In genomic region chr6:129623008-129623732, GRCh38 we compare ENCODE assay signal across 12 cellular contexts.
DNase-seq lines count a peak whose midpoint lies in the region; ATAC-seq, FAIRE-seq and TF ChIP-seq lines count a peak whose summit lies in the region.
"Had no signal": no experiment of that assay in that cellular context is flagged by ENCODE, and none has a peak within 500 bp of the region (broad histone marks: within the 10 kb centered on the region; RNA-seq: fewer than 3 reads in every experiment).

No MANE protein-coding gene starts in this region.

- H3K36me3 ChIP-seq in PC-3 (ENCODE audit: low read depth, low read length) (no peaks in the 10 kb centered on the region), uterus (no peaks in the 10 kb centered on the region)

- POLR2A ChIA-PET in PC-3 (lab: Charles Lee; ENCODE audit: unreplicated experiment), result no interaction called here

- H4K20me1 ChIP-seq in PC-3 (ENCODE audit: low read length), result no peaks in the 10 kb centered on the region

- BruUV-seq in PC-3 (replicated peaks; lab: Mats Ljungman, UMichigan), result no TSS peak

- CTCF ChIA-PET in PC-3 (lab: Charles Lee), result no interaction called here

- no peak overlapping the region for H3K4me2 ChIP-seq in PC-3 (ENCODE audit: low read length)

- H3K27me3 ChIP-seq in PC-3 (ENCODE audit: low read length), result no peaks in the 10 kb centered on the region
- H3K27me3 ChIP-seq in uterus, result no peaks in the 10 kb centered on the region
- H3K27me3 ChIP-seq: right lobe of liver had no signal

- H3K9me3 ChIP-seq in PC-3 (ENCODE audit: low read length) (no peaks in the 10 kb centered on the region), uterus (no peaks in the 10 kb centered on the region)
- H3K9me3 ChIP-seq: right lobe of liver had no signal

- H3K79me2 ChIP-seq in PC-3 (ENCODE audit: low read length), result no peaks in the 10 kb centered on the region

- H2AFZ ChIP-seq in PC-3 (ENCODE audit: low read length), result no peak overlapping the region

- FAIRE-seq in urothelium cell line (lab: Jason Lieb, UNC), result no peak
- FAIRE-seq: endometrium had no signal

- ATAC-seq in GM19043 (IDR thresholded peaks at IDR 0.05; ENCODE audit: low read depth, unreplicated experiment), result peak; percentile 66
- peak; percentile 63 for ATAC-seq in HG02885 (IDR thresholded peaks at IDR 0.05; ENCODE audit: poor library complexity, unreplicated experiment)
- no peak for ATAC-seq in PC-3

- no peak overlapping the region for H3K27ac ChIP-seq in PC-3 (ENCODE audit: low read length)
- no peak overlapping the region for H3K27ac ChIP-seq in uterus
- H3K27ac ChIP-seq: right lobe of liver had no signal

- no peak overlapping the region for H3K9ac ChIP-seq in PC-3 (ENCODE audit: low read length)

- H3K4me1 ChIP-seq in PC-3 (ENCODE audit: insufficient read depth, low read length) (no peaks in the 10 kb centered on the region), uterus (no peaks in the 10 kb centered on the region)
- H3K4me1 ChIP-seq: right lobe of liver had no signal

- no peaks in the 10 kb centered on the region for H3K9me2 ChIP-seq in PC-3 (replicated peaks; ENCODE audit: low read length)

- intact Hi-C loops in PC-3 (cut with micrococcal nuclease), result no loop called here
- intact Hi-C loops in uterus (cut with DNase I; ENCODE audit: low total_unique reads), result no loop called here

- H3F3A ChIP-seq in PC-3 (ENCODE audit: low read length, unreplicated experiment), result no peaks in the 10 kb centered on the region

- no peak for TF ChIP-seq POLR2A in uterus (IDR thresholded peaks at IDR 0.05)

- DNase-seq in CD1c-positive myeloid dendritic cell (ENCODE audit: extremely low spot score) (peak; percentile 30), MV-4-11 (lab: John Stamatoyannopoulos, UW) (peak; percentile 60), PC-3 (no peak), uterus (no peak), urothelium cell line (ENCODE audit: low spot score) (no peak)
- no peak for DNase-seq in effector CD8-positive, alpha-beta T cell (lab: John Stamatoyannopoulos, UW)
- DNase-seq: NCI-H1694, right lobe of liver, T-helper 9 cell had no signal

- H3K4me3 ChIP-seq in PC-3 (ENCODE audit: low read length) (no peak overlapping the region), uterus (no peak overlapping the region)
- H3K4me3 ChIP-seq: right lobe of liver had no signal

- TF ChIP-seq CTCF in PC-3 (conservative IDR thresholded peaks at IDR 0.05; ENCODE audit: low read depth, low read length) (no peak), uterus (IDR thresholded peaks at IDR 0.05) (no peak)

Comparison
In these comparisons a context has a peak if more than half of its experiments do, and no peak if none do; other contexts are left out.
1. DNase-seq: peak in CD1c-positive myeloid dendritic cell (single experiment) and MV-4-11 (single experiment); none in PC-3 (single experiment), uterus (0 of 2), effector CD8-positive, alpha-beta T cell (single experiment) and urothelium cell line (single experiment).